18 cellular contexts compared by ENCODE assay signal in genomic region chrX:552496-552895, GRCh38.
A peak's percentile ranks its signal among the peaks of the same experiment; 100 is the strongest.
DNase-seq lines count a peak whose midpoint lies in the region; ATAC-seq, FAIRE-seq and TF ChIP-seq lines count a peak whose summit lies in the region.
"Had no signal": no experiment of that assay in that cellular context is flagged by ENCODE, and none has a peak within 500 bp of the region (broad histone marks: within the 10 kb centered on the region; RNA-seq: fewer than 3 reads in every experiment).

No MANE protein-coding gene starts in this region.

- H3K36me3 Mint-ChIP-seq in WTC11 (no peaks in the 10 kb centered on the region), type B pancreatic cell (no peaks in the 10 kb centered on the region)

- H3K27ac Mint-ChIP-seq in WTC11 (0 out of 2 replicates have a peak overlapping the region, but pooled peaks have one; percentile 41), type B pancreatic cell (no peak overlapping the region)
- H3K27ac Mint-ChIP-seq: CD4-positive, alpha-beta memory T cell; H9 had no signal

- CTCF ChIA-PET in WTC11 (lab: Charles Lee): no interaction called here

- H3K4me3 ChIP-seq in kidney (ENCODE audit: low read length in 2 of 2): no peak overlapping the region
- H3K4me3 ChIP-seq: GM23248 had no signal

- H3K4me3 Mint-ChIP-seq in WTC11 (no peak overlapping the region), type B pancreatic cell (no peak overlapping the region)
- H3K4me3 Mint-ChIP-seq: CD4-positive, alpha-beta memory T cell; H9 had no signal

- H3K9me3 Mint-ChIP-seq in WTC11 (peaks cover 30% of the 10 kb centered on the region), type B pancreatic cell (no peaks in the 10 kb centered on the region)

- no peak overlapping the region for H3K27ac ChIP-seq in kidney (ENCODE audit: low read depth in 2 of 2, low read length in 2 of 2)
- H3K27ac ChIP-seq: GM23248 had no signal

- H3K4me1 ChIP-seq in kidney (ENCODE audit: control insufficient read depth in 1 of 2, insufficient read depth in 1 of 2, low read depth in 1 of 2, low read length in 2 of 2): no peaks in the 10 kb centered on the region

- FAIRE-seq in kidney (lab: Jason Lieb, UNC): no peak
- FAIRE-seq: GM12891, GM18507 had no signal

- no peaks in the 10 kb centered on the region for H3K36me3 ChIP-seq in kidney (ENCODE audit: control insufficient read depth in 1 of 2, insufficient read depth in 2 of 2, low read length in 2 of 2)

- POLR2A ChIA-PET in WTC11 (lab: Charles Lee): no interaction called here

- H3K9ac ChIP-seq in kidney (ENCODE audit: low read length in 2 of 2): no peak overlapping the region
- H3K9ac ChIP-seq: GM23248 had no signal

- H3K9me3 ChIP-seq in kidney (ENCODE audit: control insufficient read depth in 1 of 2, low read length in 2 of 2): peaks cover 0 to 7% of the 10 kb centered on the region in 2 donors

- H3K27me3 Mint-ChIP-seq in WTC11 (ENCODE audit: low read depth) (no peaks in the 10 kb centered on the region), type B pancreatic cell (peaks cover 16% of the 10 kb centered on the region)

- DNase-seq in WTC11 (ENCODE audit: low spot score): no peak
- DNase-seq in mesenteric fat pad (ENCODE audit: low spot score): peak; percentile 24
- DNase-seq in type B pancreatic cell (ENCODE audit: extremely low spot score, unreplicated experiment): peak; percentile 24
- DNase-seq in kidney: no peak
- no peak for DNase-seq in cortex of kidney (lab: John Stamatoyannopoulos, UW)
- DNase-seq: C1 segment of cervical spinal cord; Calu3; CD4-positive, alpha-beta memory T cell; COR-L47; DMS53; DMS79 treated with DMSO at 0.1 percent for 48 hours; GF-D8; GM23248; H9 had no signal

- intact Hi-C loops in kidney (cut with DNase I): no loop called here

- ATAC-seq in WTC11 (no peak), GM21381 (IDR thresholded peaks at IDR 0.05; ENCODE audit: unreplicated experiment) (no peak)
- ATAC-seq: HCT116 had no signal

- no peak for TF ChIP-seq CTCF in WTC11 (IDR thresholded peaks at IDR 0.05)
- TF ChIP-seq CTCF in type B pancreatic cell (conservative IDR thresholded peaks at IDR 0.05): no peak
- no peak for TF ChIP-seq CTCF in kidney (IDR thresholded peaks at IDR 0.05; ENCODE audit: borderline replicate concordance, extremely low read depth, insufficient read depth)

- no peaks in the 10 kb centered on the region for H3K4me1 Mint-ChIP-seq in WTC11
- H3K4me1 Mint-ChIP-seq in type B pancreatic cell (ENCODE audit: unreplicated experiment): no peaks in the 10 kb centered on the region
- H3K4me1 Mint-ChIP-seq: CD4-positive, alpha-beta memory T cell had no signal

TF ChIP-seq in WTC11, 78 proteins besides CTCF, POLR2A, EP300 and RAD21:
- TF ChIP-seq STAT6 (CRISPR knock-in tag; conservative IDR thresholded peaks at IDR 0.05; ENCODE audit: low read depth) (no peak), ZNF263 (CRISPR knock-in tag; IDR thresholded peaks at IDR 0.05; ENCODE audit: low read depth) (no peak), ATF1 (CRISPR knock-in tag; IDR thresholded peaks at IDR 0.05) (no peak), GRHL2 (CRISPR knock-in tag; IDR thresholded peaks at IDR 0.05; ENCODE audit: insufficient replicate concordance, severe bottlenecking) (no peak)

Comparison
In these comparisons a context has a peak if more than half of its experiments do, and no peak if none do; other contexts are left out.
1. DNase-seq: peak in mesenteric fat pad (single experiment) and type B pancreatic cell (single experiment); none in WTC11 (single experiment), kidney (single experiment) and cortex of kidney (single experiment).